Comparison of ENCODE assay signal across 1 cellular context in the genomic region with DNA sequence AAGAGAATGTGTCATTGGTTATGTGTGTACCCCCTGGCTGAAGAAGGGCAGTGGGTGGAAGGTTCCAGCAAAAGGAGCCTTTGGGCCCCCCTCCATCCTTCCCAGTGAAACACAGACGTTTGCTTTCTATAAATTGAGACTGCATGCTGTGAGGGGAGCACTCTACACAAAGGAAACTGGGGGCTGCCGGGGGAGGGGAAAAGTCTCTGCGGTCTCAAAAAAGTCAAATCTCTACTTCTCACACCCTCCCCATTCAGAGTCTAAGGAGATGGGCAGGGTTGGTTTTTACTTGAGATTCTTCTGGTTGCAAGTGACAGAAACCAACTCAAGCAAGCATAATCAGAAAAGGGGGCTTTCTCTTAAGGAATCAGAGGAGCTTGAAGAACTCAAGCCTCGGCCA.
TF ChIP-seq lines count a peak whose summit lies in the region.

No MANE protein-coding gene starts in this region.

TF ChIP-seq in HEK293, 187 proteins besides CTCF, POLR2A, EP300 and RAD21 (continued from another document):
- TF ChIP-seq, protein P1, sequence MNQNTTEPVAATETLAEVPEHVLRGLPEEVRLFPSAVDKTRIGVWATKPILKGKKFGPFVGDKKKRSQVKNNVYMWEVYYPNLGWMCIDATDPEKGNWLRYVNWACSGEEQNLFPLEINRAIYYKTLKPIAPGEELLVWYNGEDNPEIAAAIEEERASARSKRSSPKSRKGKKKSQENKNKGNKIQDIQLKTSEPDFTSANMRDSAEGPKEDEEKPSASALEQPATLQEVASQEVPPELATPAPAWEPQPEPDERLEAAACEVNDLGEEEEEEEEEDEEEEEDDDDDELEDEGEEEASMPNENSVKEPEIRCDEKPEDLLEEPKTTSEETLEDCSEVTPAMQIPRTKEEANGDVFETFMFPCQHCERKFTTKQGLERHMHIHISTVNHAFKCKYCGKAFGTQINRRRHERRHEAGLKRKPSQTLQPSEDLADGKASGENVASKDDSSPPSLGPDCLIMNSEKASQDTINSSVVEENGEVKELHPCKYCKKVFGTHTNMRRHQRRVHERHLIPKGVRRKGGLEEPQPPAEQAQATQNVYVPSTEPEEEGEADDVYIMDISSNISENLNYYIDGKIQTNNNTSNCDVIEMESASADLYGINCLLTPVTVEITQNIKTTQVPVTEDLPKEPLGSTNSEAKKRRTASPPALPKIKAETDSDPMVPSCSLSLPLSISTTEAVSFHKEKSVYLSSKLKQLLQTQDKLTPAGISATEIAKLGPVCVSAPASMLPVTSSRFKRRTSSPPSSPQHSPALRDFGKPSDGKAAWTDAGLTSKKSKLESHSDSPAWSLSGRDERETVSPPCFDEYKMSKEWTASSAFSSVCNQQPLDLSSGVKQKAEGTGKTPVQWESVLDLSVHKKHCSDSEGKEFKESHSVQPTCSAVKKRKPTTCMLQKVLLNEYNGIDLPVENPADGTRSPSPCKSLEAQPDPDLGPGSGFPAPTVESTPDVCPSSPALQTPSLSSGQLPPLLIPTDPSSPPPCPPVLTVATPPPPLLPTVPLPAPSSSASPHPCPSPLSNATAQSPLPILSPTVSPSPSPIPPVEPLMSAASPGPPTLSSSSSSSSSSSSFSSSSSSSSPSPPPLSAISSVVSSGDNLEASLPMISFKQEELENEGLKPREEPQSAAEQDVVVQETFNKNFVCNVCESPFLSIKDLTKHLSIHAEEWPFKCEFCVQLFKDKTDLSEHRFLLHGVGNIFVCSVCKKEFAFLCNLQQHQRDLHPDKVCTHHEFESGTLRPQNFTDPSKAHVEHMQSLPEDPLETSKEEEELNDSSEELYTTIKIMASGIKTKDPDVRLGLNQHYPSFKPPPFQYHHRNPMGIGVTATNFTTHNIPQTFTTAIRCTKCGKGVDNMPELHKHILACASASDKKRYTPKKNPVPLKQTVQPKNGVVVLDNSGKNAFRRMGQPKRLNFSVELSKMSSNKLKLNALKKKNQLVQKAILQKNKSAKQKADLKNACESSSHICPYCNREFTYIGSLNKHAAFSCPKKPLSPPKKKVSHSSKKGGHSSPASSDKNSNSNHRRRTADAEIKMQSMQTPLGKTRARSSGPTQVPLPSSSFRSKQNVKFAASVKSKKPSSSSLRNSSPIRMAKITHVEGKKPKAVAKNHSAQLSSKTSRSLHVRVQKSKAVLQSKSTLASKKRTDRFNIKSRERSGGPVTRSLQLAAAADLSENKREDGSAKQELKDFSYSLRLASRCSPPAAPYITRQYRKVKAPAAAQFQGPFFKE (tag by site-specific recombination; IDR thresholded peaks at IDR 0.05; ENCODE audit: borderline replicate concordance) = no peak
- TF ChIP-seq ZNF19 (tag by site-specific recombination; IDR thresholded peaks at IDR 0.05; ENCODE audit: low read depth) (no peak), ZNF585B (tag by site-specific recombination; IDR thresholded peaks at IDR 0.05) (no peak), ZNF211 (tag by site-specific recombination; IDR thresholded peaks at IDR 0.05; ENCODE audit: low read depth) (no peak), ZNF530 (tag by site-specific recombination; IDR thresholded peaks at IDR 0.05; ENCODE audit: low read depth) (no peak)
- TF ChIP-seq, protein P2, sequence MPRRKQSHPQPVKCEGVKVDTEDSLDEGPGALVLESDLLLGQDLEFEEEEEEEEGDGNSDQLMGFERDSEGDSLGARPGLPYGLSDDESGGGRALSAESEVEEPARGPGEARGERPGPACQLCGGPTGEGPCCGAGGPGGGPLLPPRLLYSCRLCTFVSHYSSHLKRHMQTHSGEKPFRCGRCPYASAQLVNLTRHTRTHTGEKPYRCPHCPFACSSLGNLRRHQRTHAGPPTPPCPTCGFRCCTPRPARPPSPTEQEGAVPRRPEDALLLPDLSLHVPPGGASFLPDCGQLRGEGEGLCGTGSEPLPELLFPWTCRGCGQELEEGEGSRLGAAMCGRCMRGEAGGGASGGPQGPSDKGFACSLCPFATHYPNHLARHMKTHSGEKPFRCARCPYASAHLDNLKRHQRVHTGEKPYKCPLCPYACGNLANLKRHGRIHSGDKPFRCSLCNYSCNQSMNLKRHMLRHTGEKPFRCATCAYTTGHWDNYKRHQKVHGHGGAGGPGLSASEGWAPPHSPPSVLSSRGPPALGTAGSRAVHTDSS (tag by site-specific recombination; IDR thresholded peaks at IDR 0.05) = no peak
